22 cellular contexts compared by ENCODE assay signal in the genomic region with DNA sequence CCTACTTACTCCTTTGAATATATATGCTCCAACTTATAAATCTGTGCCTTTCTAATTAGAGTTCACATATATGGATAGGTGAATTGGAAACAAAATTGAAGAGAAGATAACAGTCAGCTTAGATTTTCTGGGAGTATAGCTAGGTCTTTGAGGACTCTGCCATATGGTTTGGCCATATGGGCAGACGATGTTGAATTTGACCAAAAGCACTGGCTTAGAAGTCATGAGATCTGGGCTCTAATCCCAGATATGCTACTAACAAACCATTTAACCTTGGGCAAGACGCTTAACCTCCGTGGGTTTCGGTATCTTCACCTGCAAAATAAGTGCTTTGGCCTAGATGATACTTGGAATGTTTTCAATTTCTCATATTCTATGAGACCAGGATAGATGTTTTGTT.
"Had no signal": no experiment of that assay in that cellular context is flagged by ENCODE, and none has a peak within 500 bp of the region (broad histone marks: within the 10 kb centered on the region; RNA-seq: fewer than 3 reads in every experiment).

No MANE protein-coding gene starts in this region.

- H3K27ac Mint-ChIP-seq: natural killer cell treated with Interleukin-12 subunit alpha and Interleukin-12 subunit beta and Interleukin-15 and Interleukin-18, amount 100 ng/mL, for 72 hours; neural progenitor cell; progenitor cell of endocrine pancreas; type B pancreatic cell had no signal

- H3K4me1 ChIP-seq: heart left ventricle, suprapubic skin, thyroid gland had no signal

- H3K27me3 Mint-ChIP-seq: natural killer cell treated with Interleukin-12 subunit alpha and Interleukin-12 subunit beta and Interleukin-15 and Interleukin-18, amount 100 ng/mL, for 72 hours; progenitor cell of endocrine pancreas; type B pancreatic cell had no signal

- H3K9me3 ChIP-seq: heart left ventricle, ovary, suprapubic skin, thyroid gland had no signal

- H3K36me3 Mint-ChIP-seq: natural killer cell treated with Interleukin-12 subunit alpha and Interleukin-12 subunit beta and Interleukin-15 and Interleukin-18, amount 100 ng/mL, for 72 hours; neural progenitor cell had no signal

- DNase-seq: effector CD8-positive, alpha-beta T cell; foreskin melanocyte; heart left ventricle; hippocampal formation; left colon; left ventricle myocardium superior; mesenchymal stem cell; midbrain; nucleus accumbens; ovary; right cardiac atrium; small intestine; stimulated activated CD4-positive, alpha-beta T cell treated with anti-CD3 and anti-CD28 coated beads, Interleukin-2, amount 100 ng/mL, for 48 hours; stimulated activated naive CD4-positive, alpha-beta T cell treated with Interleukin-2 at 50 U/mL for 16 hours; thyroid gland had no signal

- H3K4me3 ChIP-seq: dorsolateral prefrontal cortex, heart left ventricle, lung, neural progenitor cell, ovary, suprapubic skin, thyroid gland had no signal

- H3K36me3 ChIP-seq: heart left ventricle, neural progenitor cell, ovary, suprapubic skin, thyroid gland had no signal

- H3K9me3 Mint-ChIP-seq: neural progenitor cell, type B pancreatic cell had no signal

- H3K27me3 ChIP-seq: dorsolateral prefrontal cortex, heart left ventricle, neural progenitor cell, ovary, suprapubic skin, thyroid gland had no signal

- H3K4me3 Mint-ChIP-seq: natural killer cell treated with Interleukin-12 subunit alpha and Interleukin-12 subunit beta and Interleukin-15 and Interleukin-18, amount 100 ng/mL, for 72 hours; neural progenitor cell; type B pancreatic cell had no signal

- H3K27ac ChIP-seq: dorsolateral prefrontal cortex, heart left ventricle, neural progenitor cell, ovary, suprapubic skin, thyroid gland had no signal
